Comparison of ENCODE assay signal across 1 cellular context in genomic region chr2:71672640-71673401, GRCh38.
TF ChIP-seq lines count a peak whose summit lies in the region.

No MANE protein-coding gene starts in this region.

TF ChIP-seq in GM23338, 12 proteins besides CTCF, POLR2A, EP300 and RAD21 (continued from another document):
- TF ChIP-seq REST (IDR thresholded peaks at IDR 0.05; ENCODE audit: unreplicated experiment) (no peak), STAT1 (IDR thresholded peaks at IDR 0.05; ENCODE audit: unreplicated experiment) (no peak), EZH2phosphoT487 (IDR thresholded peaks at IDR 0.05; ENCODE audit: unreplicated experiment) (no peak), JUNB (IDR thresholded peaks at IDR 0.05; ENCODE audit: unreplicated experiment) (no peak)
